24 cellular contexts compared by ENCODE assay signal in genomic region chr13:65592757-65593156, GRCh38.
"Had no signal": no experiment of that assay in that cellular context is flagged by ENCODE, and none has a peak within 500 bp of the region (broad histone marks: within the 10 kb centered on the region; RNA-seq: fewer than 3 reads in every experiment).

No MANE protein-coding gene starts in this region.

- H3K4me1 Mint-ChIP-seq: activated B cell treated with CpG ODN at 0.5 μM for 24 hours; activated CD4-positive, alpha-beta memory T cell treated with anti-CD3 and anti-CD28 coated beads, Interleukin-2, amount 10 ng/mL, durations not matched to agents 7 days and 5 days; activated CD8-positive, alpha-beta memory T cell treated with anti-CD3 and anti-CD28 coated beads, Interleukin-2, amount 10 ng/mL, durations not matched to agents 7 days and 5 days; activated naive CD8-positive, alpha-beta T cell treated with anti-CD3 and anti-CD28 coated beads, Interleukin-2, amount 10 ng/mL, durations not matched to agents 7 days and 5 days; activated T-helper 17 cell treated with anti-CD3 and anti-CD28 coated beads, Interleukin-2, amount 50 U/mL, for 72 hours; stimulated activated naive CD8-positive, alpha-beta T cell treated with anti-CD3 and anti-CD28 coated beads, Interleukin-15, amount 100 ng/mL, for 72 hours had no signal

- ATAC-seq: activated CD8-positive, alpha-beta memory T cell treated with anti-CD3 and anti-CD28 coated beads, Interleukin-2, amount 10 ng/mL, durations not matched to agents 7 days and 5 days; activated T-helper 17 cell treated with anti-CD3 and anti-CD28 coated beads, Interleukin-2, amount 50 U/mL, for 72 hours; left lobe of liver; naive thymus-derived CD4-positive, alpha-beta T cell; pancreas; sciatic nerve; stimulated activated naive CD8-positive, alpha-beta T cell treated with anti-CD3 and anti-CD28 coated beads, Interleukin-15, amount 100 ng/mL, for 72 hours had no signal

- H3K27ac Mint-ChIP-seq: activated B cell treated with CpG ODN at 0.5 μM for 24 hours; activated CD4-positive, alpha-beta memory T cell treated with anti-CD3 and anti-CD28 coated beads, Interleukin-2, amount 10 ng/mL, durations not matched to agents 7 days and 5 days; activated CD8-positive, alpha-beta memory T cell treated with anti-CD3 and anti-CD28 coated beads, Interleukin-2, amount 10 ng/mL, durations not matched to agents 7 days and 5 days; activated naive CD8-positive, alpha-beta T cell treated with anti-CD3 and anti-CD28 coated beads, Interleukin-2, amount 10 ng/mL, durations not matched to agents 7 days and 5 days; activated T-helper 17 cell treated with anti-CD3 and anti-CD28 coated beads, Interleukin-2, amount 50 U/mL, for 72 hours; naive thymus-derived CD4-positive, alpha-beta T cell; stimulated activated naive CD8-positive, alpha-beta T cell treated with anti-CD3 and anti-CD28 coated beads, Interleukin-15, amount 100 ng/mL, for 72 hours had no signal

- H3K36me3 ChIP-seq: esophagus squamous epithelium, pancreas, suprapubic skin, transverse colon, uterus had no signal

- H3K36me3 Mint-ChIP-seq: activated CD8-positive, alpha-beta memory T cell treated with anti-CD3 and anti-CD28 coated beads, Interleukin-2, amount 10 ng/mL, durations not matched to agents 7 days and 5 days; activated naive CD8-positive, alpha-beta T cell treated with anti-CD3 and anti-CD28 coated beads, Interleukin-2, amount 10 ng/mL, durations not matched to agents 7 days and 5 days had no signal

- H3K4me1 ChIP-seq: esophagus squamous epithelium, pancreas, suprapubic skin, transverse colon, uterus had no signal

- H3K4me2 ChIP-seq: smooth muscle cell had no signal

- H3K27ac ChIP-seq: esophagus squamous epithelium, pancreas, suprapubic skin, transverse colon, uterus had no signal

- H3K9me3 ChIP-seq: esophagus squamous epithelium, pancreas, transverse colon, uterus had no signal

- H3K27me3 ChIP-seq: esophagus squamous epithelium, pancreas, suprapubic skin, transverse colon, uterus had no signal

- DNase-seq: activated B cell treated with CpG ODN at 0.5 μM for 24 hours; activated CD4-positive, alpha-beta memory T cell treated with anti-CD3 and anti-CD28 coated beads, Interleukin-2, amount 10 ng/mL, durations not matched to agents 7 days and 5 days; activated CD4-positive, alpha-beta T cell treated with anti-CD3 and anti-CD28 coated beads for 48 hours; activated CD8-positive, alpha-beta memory T cell treated with anti-CD3 and anti-CD28 coated beads, Interleukin-2, amount 10 ng/mL, durations not matched to agents 7 days and 5 days; activated naive CD4-positive, alpha-beta T cell; activated naive CD8-positive, alpha-beta T cell treated with anti-CD3 and anti-CD28 coated beads, Interleukin-2, amount 10 ng/mL, durations not matched to agents 7 days and 5 days; anterior cingulate cortex; effector CD4-positive, alpha-beta T cell; esophagus squamous epithelium; hypothalamus; mammary epithelial cell; naive thymus-derived CD4-positive, alpha-beta T cell; pancreas; stimulated activated CD4-positive, alpha-beta T cell treated with anti-CD3 and anti-CD28 coated beads, Interleukin-4, amount 100 ng/mL, for 1 hour; stimulated activated naive CD8-positive, alpha-beta T cell treated with anti-CD3 and anti-CD28 coated beads, Interleukin-15, amount 100 ng/mL, for 72 hours; T-helper 1 cell; T-helper 9 cell; transverse colon; uterus had no signal

- H3K4me3 ChIP-seq: esophagus squamous epithelium, pancreas, smooth muscle cell, suprapubic skin, transverse colon, uterus had no signal

- H3K4me3 Mint-ChIP-seq: activated B cell treated with CpG ODN at 0.5 μM for 24 hours; activated CD4-positive, alpha-beta memory T cell treated with anti-CD3 and anti-CD28 coated beads, Interleukin-2, amount 10 ng/mL, durations not matched to agents 7 days and 5 days; activated CD8-positive, alpha-beta memory T cell treated with anti-CD3 and anti-CD28 coated beads, Interleukin-2, amount 10 ng/mL, durations not matched to agents 7 days and 5 days; activated naive CD8-positive, alpha-beta T cell treated with anti-CD3 and anti-CD28 coated beads, Interleukin-2, amount 10 ng/mL, durations not matched to agents 7 days and 5 days; activated T-helper 17 cell treated with anti-CD3 and anti-CD28 coated beads, Interleukin-2, amount 50 U/mL, for 72 hours; naive thymus-derived CD4-positive, alpha-beta T cell; stimulated activated naive CD8-positive, alpha-beta T cell treated with anti-CD3 and anti-CD28 coated beads, Interleukin-15, amount 100 ng/mL, for 72 hours had no signal

- H3K27me3 Mint-ChIP-seq: activated B cell treated with CpG ODN at 0.5 μM for 24 hours; activated CD4-positive, alpha-beta memory T cell treated with anti-CD3 and anti-CD28 coated beads, Interleukin-2, amount 10 ng/mL, durations not matched to agents 7 days and 5 days; activated CD8-positive, alpha-beta memory T cell treated with anti-CD3 and anti-CD28 coated beads, Interleukin-2, amount 10 ng/mL, durations not matched to agents 7 days and 5 days; activated naive CD8-positive, alpha-beta T cell treated with anti-CD3 and anti-CD28 coated beads, Interleukin-2, amount 10 ng/mL, durations not matched to agents 7 days and 5 days; activated T-helper 17 cell treated with anti-CD3 and anti-CD28 coated beads, Interleukin-2, amount 50 U/mL, for 72 hours; naive thymus-derived CD4-positive, alpha-beta T cell; stimulated activated naive CD8-positive, alpha-beta T cell treated with anti-CD3 and anti-CD28 coated beads, Interleukin-15, amount 100 ng/mL, for 72 hours had no signal
